Comparison of ENCODE assay signal across 23 cellular contexts in genomic region chr12:11134300-11134699, GRCh38. TPM values are rescaled to one million over a fixed set of nuclear protein-coding genes. Genes with fewer than 3 reads are reported as not detected.
A peak's percentile ranks its signal among the peaks of the same experiment; 100 is the strongest.
DNase-seq lines count a peak whose midpoint lies in the region; ATAC-seq, FAIRE-seq and TF ChIP-seq lines count a peak whose summit lies in the region.
"Had no signal": no experiment of that assay in that cellular context is flagged by ENCODE, and none has a peak within 500 bp of the region (broad histone marks: within the 10 kb centered on the region; RNA-seq: fewer than 3 reads in every experiment).

Gene TAS2R30, minus strand, starts transcription at chr12:11134644. Its CDS starts 400 bp downstream, at chr12:11134244.

- no peaks in the 10 kb centered on the region for H3K4me1 ChIP-seq in breast epithelium

- no peak within 1 kb of the TSS for H3K4me3 Mint-ChIP-seq in MCF 10A (ENCODE audit: unreplicated experiment)
- H3K4me3 Mint-ChIP-seq in nephron progenitor cell = no peak within 1 kb of the TSS
- H3K4me3 Mint-ChIP-seq: activated CD8-positive, alpha-beta T cell treated with anti-CD3 and anti-CD28 coated beads, Interleukin-2, amount 10 ng/mL, durations not matched to agents 7 days and 5 days had no signal

- DNase-seq in breast epithelium (ENCODE audit: low spot score in 2 of 2) (no peak), MCF 10A (ENCODE audit: unreplicated experiment) (no peak), bronchial epithelial cell (ENCODE audit: low read depth) (peak; percentile 1), nephron progenitor cell (no peak), DMS53 treated with DMSO at 0.1 percent for 48 hours (lab: John Stamatoyannopoulos, UW; ENCODE audit: unreplicated experiment) (no peak), NCI-H510A (lab: John Stamatoyannopoulos, UW) (no peak), pons (ENCODE audit: low spot score) (no peak)
- DNase-seq: activated CD8-positive, alpha-beta T cell treated with anti-CD3 and anti-CD28 coated beads, Interleukin-2, amount 10 ng/mL, durations not matched to agents 7 days and 5 days; brain microvascular endothelial cell; DMS153; hippocampal formation; MV-4-11; NCI-H1930; NCI-H2227 treated with DMSO at 0.1 percent for 48 hours; NK-92 treated with Interleukin-12 subunit alpha and Interleukin-12 subunit beta, amount 100 ng/mL, for 24 hours; nucleus accumbens; stimulated activated CD4-positive, alpha-beta T cell treated with anti-CD3 and anti-CD28 coated beads, Interleukin-12 subunit alpha, Interleukin-12 subunit beta, amount 100 ng/mL, for 4 hours; substantia nigra had no signal

- POLR2A ChIA-PET in MCF 10A (lab: Yijun Ruan, JAX) = interaction anchor here (0.7 kb wide), 1 partner anchor 37 kb away, joined by 5 read pairs; no protein-coding TSS in a partner anchor

- ATAC-seq in HG03280 (IDR thresholded peaks at IDR 0.05; ENCODE audit: unreplicated experiment) = no peak
- ATAC-seq: activated CD8-positive, alpha-beta T cell treated with anti-CD3 and anti-CD28 coated beads, Interleukin-2, amount 10 ng/mL, durations not matched to agents 7 days and 5 days; foreskin keratinocyte; K562 had no signal

- H3K4me3 ChIP-seq in breast epithelium (no peak within 1 kb of the TSS), bronchial epithelial cell (ENCODE audit: low read depth, low read length) (no peak within 1 kb of the TSS)
- H3K4me3 ChIP-seq: K562 had no signal

- no peaks in the 10 kb centered on the region for H3K36me3 ChIP-seq in breast epithelium
- H3K36me3 ChIP-seq in bronchial epithelial cell (ENCODE audit: control insufficient read depth, insufficient read depth, low read length) = no peaks in the 10 kb centered on the region
- H3K36me3 ChIP-seq: brain microvascular endothelial cell had no signal

- no peak for FAIRE-seq in bronchial epithelial cell (lab: Jason Lieb, UNC)
- FAIRE-seq: endothelial cell of umbilical vein, K562, RCC 7860 had no signal

- H3K4me1 Mint-ChIP-seq in MCF 10A (ENCODE audit: insufficient read depth, unreplicated experiment) = peaks cover 6% of the 10 kb centered on the region
- no peaks in the 10 kb centered on the region for H3K4me1 Mint-ChIP-seq in nephron progenitor cell

- H3K9me3 ChIP-seq in breast epithelium = no peaks in the 10 kb centered on the region

- no peaks in the 10 kb centered on the region for H3K27me3 ChIP-seq in breast epithelium
- no peaks in the 10 kb centered on the region for H3K27me3 ChIP-seq in bronchial epithelial cell (ENCODE audit: control insufficient read depth, insufficient read depth, low read length)
- H3K27me3 ChIP-seq: brain microvascular endothelial cell, foreskin keratinocyte had no signal

- no peaks in the 10 kb centered on the region for H3K9me3 Mint-ChIP-seq in MCF 10A (ENCODE audit: unreplicated experiment)
- peaks cover 4% of the 10 kb centered on the region for H3K9me3 Mint-ChIP-seq in nephron progenitor cell

- no peaks in the 10 kb centered on the region for H3K27me3 Mint-ChIP-seq in MCF 10A (ENCODE audit: insufficient read depth, unreplicated experiment)
- H3K27me3 Mint-ChIP-seq in nephron progenitor cell (ENCODE audit: low read depth, poor library complexity) = peaks cover 3% of the 10 kb centered on the region

- intact Hi-C loops in breast epithelium (cut with DNase I; ENCODE audit: low total_unique reads) = no loop called here
- intact Hi-C loops in MCF 10A (cut with micrococcal nuclease) = no loop called here

- peaks cover 5% of the 10 kb centered on the region for H3K36me3 Mint-ChIP-seq in MCF 10A (ENCODE audit: insufficient read depth, unreplicated experiment)
- H3K36me3 Mint-ChIP-seq in nephron progenitor cell (ENCODE audit: low read depth) = peaks cover 55% of the 10 kb centered on the region

- H3K27ac ChIP-seq in breast epithelium = no peak within 1 kb of the TSS
- H3K27ac ChIP-seq: brain microvascular endothelial cell, foreskin keratinocyte had no signal

- H3K27ac Mint-ChIP-seq in MCF 10A (ENCODE audit: low read depth, unreplicated experiment) (no peak within 1 kb of the TSS), nephron progenitor cell (peak within 1 kb of the TSS; percentile 3)
- H3K27ac Mint-ChIP-seq: activated CD8-positive, alpha-beta T cell treated with anti-CD3 and anti-CD28 coated beads, Interleukin-2, amount 10 ng/mL, durations not matched to agents 7 days and 5 days had no signal

- CTCF ChIA-PET in MCF 10A (lab: Yijun Ruan, JAX) = no interaction called here

- no peak for TF ChIP-seq POLR2A in breast epithelium (IDR thresholded peaks at IDR 0.05)

- TF ChIP-seq CTCF in breast epithelium (IDR thresholded peaks at IDR 0.05) (no peak), MCF 10A (IDR thresholded peaks at IDR 0.05; ENCODE audit: unreplicated experiment) (no peak), bronchial epithelial cell (IDR thresholded peaks at IDR 0.05; ENCODE audit: insufficient read depth, low read length, severe bottlenecking) (no peak), nephron progenitor cell (IDR thresholded peaks at IDR 0.05) (no peak)

- no TSS peak for BruUV-seq in MCF 10A (replicated peaks; lab: Mats Ljungman, UMichigan)

RNA-seq across cellular contexts. Expression of gene TAS2R30, which starts in this region (rescaled TPM):
- total RNA-seq in breast epithelium (10 to 100 TPM in 2 of 3 donors, 1 to 10 TPM in 1; 8.6 to 17.0 (median 11.1) TPM), MCF 10A (2022) (1.9 and 2.1 TPM in 2 replicates), bronchial epithelial cell (3.1 and 4.5 TPM in 2 replicates)
